Comparison of ENCODE assay signal across 8 cellular contexts in genomic region chr4:119454151-119454490, GRCh38.
DNase-seq lines count a peak whose midpoint lies in the region; ATAC-seq and TF ChIP-seq lines count a peak whose summit lies in the region.
"Not testable (repeated sequence)": the region's sequence is repeated elsewhere in the genome, so short reads cannot be mapped to it uniquely, and the experiment has no call there.

No MANE protein-coding gene starts in this region.

- not testable (repeated sequence) for H3K4me1 ChIP-seq in iPS-18a (ENCODE audit: control insufficient read depth, low read depth, low read length); vagina

- CTCF ChIA-PET in activated CD4-positive, alpha-beta T cell treated with anti-CD3 and anti-CD28 coated beads for 36 hours (lab: Charles Lee): interaction anchor here (0.6 to 1.3 kb wide), 4 partner anchors 33 to 216 kb away, joined by 4 read pairs; no protein-coding TSS in a partner anchor

- H3K9me3 ChIP-seq in iPS-18a (ENCODE audit: control insufficient read depth, low read depth, low read length); vagina: not testable (repeated sequence)

- intact Hi-C loops in activated CD4-positive, alpha-beta T cell treated with anti-CD3 and anti-CD28 coated beads for 36 hours (cut with DNase I, micrococcal nuclease): loop anchor here (1.0 to 5.0 kb wide), 8 partner anchors 84 to 1177 kb away; partner anchors contain the start of genes MAD2L1 (in 1 of the 2), METTL14 (in 1 of the 2), SEC24D (in 1 of the 2) and USP53 (in 1 of the 2)
- intact Hi-C loops in vagina (cut with DNase I): not testable (repeated sequence)

- H3K4me3 ChIP-seq in H7 (ENCODE audit: insufficient read depth, low read depth, low read length) (peak overlapping the region; percentile 48), coronary artery (peak overlapping the region; percentile 86), iPS-18a (ENCODE audit: low read length) (peak overlapping the region; percentile 71), vagina (peak overlapping the region; percentile 76 to 79)

- H3K9ac ChIP-seq in iPS-18a (ENCODE audit: low read length): peak overlapping the region; percentile 76

- TF ChIP-seq CTCF in coronary artery (IDR thresholded peaks at IDR 0.05); osteocyte (IDR thresholded peaks at IDR 0.05); vagina (IDR thresholded peaks at IDR 0.05): not testable (repeated sequence)

- not testable (repeated sequence) for H3K36me3 ChIP-seq in H7 (replicated peaks; ENCODE audit: control insufficient read depth, insufficient read depth, low read length); iPS-18a (ENCODE audit: control insufficient read depth, low read depth, low read length); vagina

- POLR2A ChIA-PET in activated CD4-positive, alpha-beta T cell treated with anti-CD3 and anti-CD28 coated beads for 36 hours (lab: Charles Lee): interaction anchor here (0.6 kb wide), 3 partner anchors 174 to 242 kb away, joined by 3 to 4 read pairs (median 3); partner anchors contain the start of genes PDE5A and USP53

- not testable (repeated sequence) for TF ChIP-seq POLR2A in vagina (IDR thresholded peaks at IDR 0.05)

- not testable (repeated sequence) for H3K36me3 Mint-ChIP-seq in activated CD4-positive, alpha-beta T cell treated with anti-CD3 and anti-CD28 coated beads for 36 hours (ENCODE audit: low read depth); osteocyte (ENCODE audit: unreplicated experiment)

- H3K27ac ChIP-seq in coronary artery: peak overlapping the region; percentile 88 to 90
- H3K27ac ChIP-seq in iPS-18a (ENCODE audit: low read length): peak overlapping the region; percentile 71
- H3K27ac ChIP-seq in vagina: peak overlapping the region; percentile 92

- not testable (repeated sequence) for H3K27me3 Mint-ChIP-seq in activated CD4-positive, alpha-beta T cell treated with anti-CD3 and anti-CD28 coated beads for 36 hours; osteocyte (ENCODE audit: unreplicated experiment)

- H3K4me1 Mint-ChIP-seq in activated CD4-positive, alpha-beta T cell treated with anti-CD3 and anti-CD28 coated beads for 36 hours; osteocyte (ENCODE audit: unreplicated experiment): not testable (repeated sequence)

- peak; percentile 4 for ATAC-seq in GM18499 (IDR thresholded peaks at IDR 0.05; ENCODE audit: insufficient read depth, unreplicated experiment)
- peak; percentile 31 for ATAC-seq in activated CD4-positive, alpha-beta T cell treated with anti-CD3 and anti-CD28 coated beads for 36 hours

- not testable (repeated sequence) for H3K27me3 ChIP-seq in H7 (ENCODE audit: control insufficient read depth, insufficient read depth, low read length); iPS-18a (ENCODE audit: control insufficient read depth, insufficient read depth, low read length); vagina

- peak; percentile 36 for DNase-seq in H7
- peak; percentile 5 for DNase-seq in HS-5 (ENCODE audit: low read depth)
- DNase-seq in activated CD4-positive, alpha-beta T cell treated with anti-CD3 and anti-CD28 coated beads for 36 hours; coronary artery (ENCODE audit: low spot score); osteocyte (ENCODE audit: extremely low spot score, unreplicated experiment); vagina (ENCODE audit: extremely low spot score in 2 of 2): not testable (repeated sequence)

- peak overlapping the region; percentile 96 for H3K27ac Mint-ChIP-seq in activated CD4-positive, alpha-beta T cell treated with anti-CD3 and anti-CD28 coated beads for 36 hours
- H3K27ac Mint-ChIP-seq in osteocyte (ENCODE audit: unreplicated experiment): peak overlapping the region; percentile 99

- H3K4me3 Mint-ChIP-seq in activated CD4-positive, alpha-beta T cell treated with anti-CD3 and anti-CD28 coated beads for 36 hours: peak overlapping the region; percentile 87
- peak overlapping the region; percentile 84 for H3K4me3 Mint-ChIP-seq in osteocyte (ENCODE audit: unreplicated experiment)

- H3K9me3 Mint-ChIP-seq in activated CD4-positive, alpha-beta T cell treated with anti-CD3 and anti-CD28 coated beads for 36 hours (ENCODE audit: low read depth); osteocyte (ENCODE audit: unreplicated experiment): not testable (repeated sequence)
